In the genomic region with DNA sequence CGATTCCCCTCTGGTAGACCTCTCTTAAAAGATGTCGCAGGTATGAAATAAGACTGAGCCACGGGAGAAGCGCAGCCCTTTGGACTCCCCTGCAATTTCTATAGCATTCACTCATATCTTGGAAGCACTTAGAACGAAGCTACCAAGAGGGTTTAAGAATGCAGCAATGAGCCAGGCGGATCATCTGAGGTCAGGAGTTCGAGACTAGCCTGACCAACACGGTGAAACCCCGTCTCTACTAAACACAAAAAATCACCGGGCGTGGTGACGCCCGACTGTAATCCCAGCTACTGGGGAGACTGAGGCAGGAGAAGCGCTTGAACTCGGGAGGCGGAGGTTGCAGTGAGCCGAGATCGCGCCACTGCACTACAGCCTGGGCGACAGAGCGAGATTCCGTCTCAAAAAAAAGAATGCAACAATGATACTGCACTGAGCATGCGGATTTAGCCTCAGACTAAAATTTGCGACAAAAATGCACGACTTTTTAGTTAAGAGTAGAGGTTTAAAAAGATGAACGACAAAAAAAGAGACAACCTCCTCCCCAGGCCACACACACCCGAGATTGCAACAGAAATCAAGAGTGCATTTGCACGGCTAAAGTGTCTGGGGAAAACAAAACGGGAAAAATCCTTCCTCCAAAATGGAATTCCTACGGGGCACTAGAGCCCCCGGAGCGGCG, we compare ENCODE assay signal across 8 cellular contexts. TPM values are rescaled to one million over a fixed set of nuclear protein-coding genes. Genes with fewer than 3 reads are reported as not detected.
A peak's percentile ranks its signal among the peaks of the same experiment; 100 is the strongest.
DNase-seq lines count a peak whose midpoint lies in the region; ATAC-seq and TF ChIP-seq lines count a peak whose summit lies in the region.

No MANE protein-coding gene starts in this region.

- peak overlapping the region; percentile 65 for H3K9ac ChIP-seq in ES-I3 (ENCODE audit: low read depth, low read length)
- H3K9ac ChIP-seq in muscle layer of colon (ENCODE audit: low read length): peak overlapping the region; percentile 79

- ATAC-seq in RWPE2 (ENCODE audit: low read depth): no peak
- ATAC-seq in HG03039 (IDR thresholded peaks at IDR 0.05; ENCODE audit: unreplicated experiment): no peak
- no peak for ATAC-seq in HG03175 (IDR thresholded peaks at IDR 0.05; ENCODE audit: unreplicated experiment)
- no peak for ATAC-seq in HG02973 (IDR thresholded peaks at IDR 0.05; ENCODE audit: unreplicated experiment)

- H3K27me3 ChIP-seq in RWPE2 (ENCODE audit: insufficient read depth, poor library complexity, severe bottlenecking) (no peaks in the 10 kb centered on the region), ectodermal cell (ENCODE audit: control insufficient read depth, insufficient read depth, low read length, poor library complexity, severe bottlenecking) (no peaks in the 10 kb centered on the region), muscle layer of colon (ENCODE audit: control insufficient read depth in 1 of 2, insufficient read depth in 2 of 2, low read length in 2 of 2) (no peaks in the 10 kb centered on the region)

- H3K27ac ChIP-seq in RWPE2 (ENCODE audit: poor library complexity, severe bottlenecking): peak overlapping the region; percentile 58
- peak overlapping the region; percentile 95 for H3K27ac ChIP-seq in ectodermal cell (ENCODE audit: insufficient read depth, low read depth, low read length, poor library complexity, severe bottlenecking)
- H3K27ac ChIP-seq in muscle layer of colon (ENCODE audit: low read depth, low read length): peak overlapping the region; percentile 86

- no peak for DNase-seq in RWPE2 (ENCODE audit: low spot score)
- no peak for DNase-seq in iPS-NIHi7 (ENCODE audit: extremely low spot score)

- H3K4me1 ChIP-seq in ES-I3 (ENCODE audit: insufficient read depth, low read length): peaks cover 7% of the 10 kb centered on the region
- H3K4me1 ChIP-seq in RWPE2 (ENCODE audit: insufficient read depth, poor library complexity, severe bottlenecking): peaks cover 11% of the 10 kb centered on the region
- no peaks in the 10 kb centered on the region for H3K4me1 ChIP-seq in ectodermal cell (ENCODE audit: control insufficient read depth, insufficient read depth, low read length)
- peaks cover 16% of the 10 kb centered on the region for H3K4me1 ChIP-seq in muscle layer of colon (ENCODE audit: insufficient read depth, low read length)

- no peak for TF ChIP-seq CTCF in RWPE2 (IDR thresholded peaks at IDR 0.05; ENCODE audit: poor library complexity, severe bottlenecking)

- H3K4me3 ChIP-seq in RWPE2 (ENCODE audit: severe bottlenecking): peak overlapping the region; percentile 80
- H3K4me3 ChIP-seq in ectodermal cell (ENCODE audit: insufficient read depth, low read depth, low read length): peak overlapping the region; percentile 100
- peak overlapping the region; percentile 90 to 95 for H3K4me3 ChIP-seq in muscle layer of colon (ENCODE audit: low read depth in 1 of 2, low read length in 2 of 2)

- H3K9me3 ChIP-seq in ES-I3 (ENCODE audit: control insufficient read depth, insufficient read depth, low read length) (no peaks in the 10 kb centered on the region), RWPE2 (ENCODE audit: severe bottlenecking) (no peaks in the 10 kb centered on the region), ectodermal cell (ENCODE audit: control insufficient read depth, low read length) (no peaks in the 10 kb centered on the region), muscle layer of colon (ENCODE audit: low read length) (no peaks in the 10 kb centered on the region)

- 1% methylated on average over 33 of the region's 33 CpGs for WGBS in ectodermal cell, 2 experiments

- peaks cover 10% of the 10 kb centered on the region; the same call in 1 of the 2 replicates for H3K36me3 ChIP-seq in ES-I3 (ENCODE audit: insufficient read depth, low read length)
- peaks cover 44% of the 10 kb centered on the region for H3K36me3 ChIP-seq in RWPE2 (ENCODE audit: low read depth)
- peaks cover 4% of the 10 kb centered on the region for H3K36me3 ChIP-seq in ectodermal cell (ENCODE audit: control insufficient read depth, insufficient read depth, low read length)
- H3K36me3 ChIP-seq in muscle layer of colon (ENCODE audit: insufficient read depth, low read length): peaks cover 4% of the 10 kb centered on the region

RNA-seq across cellular contexts. Expression of gene TOMM20, which starts 0.7 kb away (rescaled TPM):
- polyA plus RNA-seq in ectodermal cell (2013, experiment 1 of 4): 177 TPM
- 189 TPM for polyA plus RNA-seq in ectodermal cell (2013, experiment 2 of 4)
- polyA plus RNA-seq in ectodermal cell (2013, experiment 3 of 4): 170 TPM
- 183 TPM for polyA plus RNA-seq in ectodermal cell (2013, experiment 4 of 4)

RNA-seq across cellular contexts. Expression of gene RBM34, which starts 33.1 kb away (rescaled TPM):
- polyA plus RNA-seq in ectodermal cell (2013, experiment 1 of 4): 86.2 TPM
- polyA plus RNA-seq in ectodermal cell (2013, experiment 2 of 4): 79.9 TPM
- 61.0 TPM for polyA plus RNA-seq in ectodermal cell (2013, experiment 3 of 4)
- polyA plus RNA-seq in ectodermal cell (2013, experiment 4 of 4): 71.4 TPM
